In genomic region chr1:9428601-9429368, GRCh38 we compare ENCODE assay signal across 8 cellular contexts.
DNase-seq lines count a peak whose midpoint lies in the region; ATAC-seq and TF ChIP-seq lines count a peak whose summit lies in the region.

No MANE protein-coding gene starts in this region.

- DNase-seq in AG09309 (ENCODE audit: low read depth) (peak; percentile 89), NCI-H345 (lab: John Stamatoyannopoulos, UW) (peak; percentile 100), inferior parietal cortex (ENCODE audit: extremely low spot score) (peak; percentile 100), smooth muscle cell of the brain vasculature (ENCODE audit: low read depth, low spot score) (peak; percentile 98)
- DNase-seq in activated CD4-positive, CD25-positive, alpha-beta regulatory T cell (lab: John Stamatoyannopoulos, UW), result peak; percentile 99
- peak; percentile 98 to 99 for DNase-seq in central memory CD8-positive, alpha-beta T cell (ENCODE audit: low spot score in 2 of 2)

- peaks cover 43% of the 10 kb centered on the region for H3K4me1 Mint-ChIP-seq in central memory CD8-positive, alpha-beta T cell

- H3K4me3 Mint-ChIP-seq in central memory CD8-positive, alpha-beta T cell, result peak overlapping the region; percentile 88

- ATAC-seq in GM19023 (IDR thresholded peaks at IDR 0.05; ENCODE audit: unreplicated experiment), result peak; percentile 70
- peak; percentile 82 for ATAC-seq in HG03280 (IDR thresholded peaks at IDR 0.05; ENCODE audit: unreplicated experiment)
- peak; percentile 73 for ATAC-seq in central memory CD8-positive, alpha-beta T cell (replicated peaks; ENCODE audit: extremely low read depth, poor library complexity, severe bottlenecking)

- TF ChIP-seq CTCF in AG09309 (IDR thresholded peaks at IDR 0.05; ENCODE audit: control insufficient read depth, insufficient read depth, low read depth, low read length, missing control alignments), result peak; percentile 6

- H3K4me3 ChIP-seq in AG09309 (ENCODE audit: control insufficient read depth, low read depth, low read length), result peak overlapping the region; percentile 65

- no peaks in the 10 kb centered on the region for H3K27me3 Mint-ChIP-seq in central memory CD8-positive, alpha-beta T cell

- no peaks in the 10 kb centered on the region for H3K9me3 Mint-ChIP-seq in central memory CD8-positive, alpha-beta T cell

- H3K36me3 Mint-ChIP-seq in central memory CD8-positive, alpha-beta T cell (ENCODE audit: insufficient read depth), result peaks cover 22% of the 10 kb centered on the region

- H3K27ac Mint-ChIP-seq in central memory CD8-positive, alpha-beta T cell (ENCODE audit: low read depth), result peak overlapping the region; percentile 93

Comparison
In these comparisons a context has a peak if more than half of its experiments do, and no peak if none do; other contexts are left out.
1. Peak in every context shown above with its lines: DNase-seq, ATAC-seq and H3K4me3 ChIP-seq.